15 cellular contexts compared by ENCODE assay signal in the genomic region with DNA sequence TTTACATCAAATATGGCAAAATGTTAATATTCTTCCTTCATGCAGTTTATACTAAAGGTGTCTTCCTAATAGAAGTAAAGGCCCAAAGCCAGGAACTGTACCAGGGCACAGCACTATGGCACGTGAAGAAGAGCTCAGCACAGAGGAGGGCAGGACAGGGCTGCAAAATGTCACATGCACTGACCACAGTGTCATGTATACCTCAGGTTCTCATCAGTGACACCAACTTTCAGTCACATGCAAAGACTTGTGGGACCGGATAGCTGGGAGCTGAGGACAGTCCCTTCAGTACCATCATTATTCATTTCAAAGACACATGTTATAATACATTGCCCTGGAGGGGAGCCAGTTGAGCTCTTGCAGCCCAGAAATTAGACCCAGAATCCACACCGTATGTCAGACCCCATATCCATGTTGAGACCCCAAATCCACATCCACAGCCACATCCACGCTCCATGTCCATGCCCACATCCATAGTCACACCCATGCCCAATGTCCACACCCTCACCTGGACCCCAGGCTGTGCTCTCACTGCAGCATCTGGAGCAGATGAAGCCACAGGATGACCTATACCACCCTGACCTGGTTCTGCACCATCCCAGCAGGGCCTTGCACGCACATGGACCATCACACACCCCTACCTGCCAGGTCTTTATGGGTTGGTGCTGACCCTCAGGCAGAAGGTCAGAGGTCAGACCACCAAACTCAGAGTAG.
"Had no signal": no experiment of that assay in that cellular context is flagged by ENCODE, and none has a peak within 500 bp of the region (broad histone marks: within the 10 kb centered on the region; RNA-seq: fewer than 3 reads in every experiment).

No MANE protein-coding gene starts in this region.

- H3K4me1 Mint-ChIP-seq: nephron progenitor cell had no signal

- H3K27ac Mint-ChIP-seq: naive B cell, nephron progenitor cell, type B pancreatic cell had no signal

- H3K9me3 ChIP-seq: colonic mucosa, thyroid gland had no signal

- H3K36me3 ChIP-seq: colonic mucosa, suprapubic skin, thyroid gland had no signal

- DNase-seq: cerebellar nuclear complex; colonic mucosa; dermis blood vessel endothelial cell; foreskin keratinocyte; left colon; left ventricle myocardium superior; mesendoderm; naive B cell; nephron progenitor cell; stimulated activated CD4-positive, alpha-beta T cell treated with anti-CD3 and anti-CD28 coated beads, Interleukin-2, amount 100 ng/mL, for 48 hours; stimulated activated naive CD8-positive, alpha-beta T cell treated with anti-CD3 and anti-CD28 coated beads, Interleukin-15, Interleukin-2, amounts not matched to agents 100 U/mL and 50 U/mL, for 24 hours; thyroid gland had no signal

- ATAC-seq: foreskin keratinocyte; left colon; left ventricle myocardium superior; stimulated activated naive CD8-positive, alpha-beta T cell treated with anti-CD3 and anti-CD28 coated beads, Interleukin-15, Interleukin-2, amounts not matched to agents 100 U/mL and 50 U/mL, for 24 hours had no signal

- H3K4me3 Mint-ChIP-seq: nephron progenitor cell, type B pancreatic cell had no signal

- H3K27ac ChIP-seq: colonic mucosa, foreskin keratinocyte, suprapubic skin, thyroid gland had no signal

- H3K27me3 Mint-ChIP-seq: naive B cell, type B pancreatic cell had no signal

- H3K27me3 ChIP-seq: colonic mucosa, foreskin keratinocyte, suprapubic skin, thyroid gland had no signal

- H3K4me1 ChIP-seq: colonic mucosa, foreskin keratinocyte, suprapubic skin, thyroid gland had no signal

- H3K4me3 ChIP-seq: colonic mucosa, smooth muscle cell, suprapubic skin, thyroid gland had no signal
